Comparison of ENCODE assay signal across 17 cellular contexts in the genomic region with DNA sequence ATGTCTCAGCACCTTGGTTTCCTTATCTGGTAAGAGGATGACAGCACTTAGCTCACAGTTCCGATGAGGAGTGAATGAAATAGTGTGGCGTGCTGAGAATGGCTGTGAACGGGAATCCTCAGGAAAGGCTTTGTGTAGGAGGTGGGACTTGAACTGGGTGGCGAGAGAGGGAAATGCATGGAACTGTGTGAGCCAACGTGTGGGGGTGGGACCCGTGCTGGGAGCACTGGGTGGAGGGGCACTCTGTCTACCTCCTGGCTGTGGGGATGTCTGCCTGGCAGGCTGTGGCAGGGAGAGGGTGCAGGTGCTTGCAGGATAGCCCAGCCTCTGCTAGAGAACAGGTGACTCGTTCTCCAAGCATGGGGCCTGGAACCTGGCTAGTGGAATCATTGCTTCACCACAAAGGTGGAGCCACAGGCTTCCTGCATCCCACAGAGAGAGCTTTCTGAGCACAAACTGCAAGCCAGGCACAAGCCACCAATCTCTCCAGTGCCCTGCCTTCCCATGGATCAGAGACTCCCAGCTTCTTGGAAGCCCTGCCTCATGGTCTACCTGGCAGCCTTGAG.
"Had no signal": no experiment of that assay in that cellular context is flagged by ENCODE, and none has a peak within 500 bp of the region (broad histone marks: within the 10 kb centered on the region; RNA-seq: fewer than 3 reads in every experiment).

No MANE protein-coding gene starts in this region.

- DNase-seq: activated B cell treated with CpG ODN at 0.5 μM for 24 hours; activated CD4-positive, alpha-beta T cell treated with anti-CD3 and anti-CD28 coated beads, Interleukin-2, amount 10 ng/mL, durations not matched to agents 7 days and 5 days; activated T-cell treated with anti-CD3 and anti-CD28 coated beads for 4 hours; cerebellar nuclear complex; dermis blood vessel endothelial cell; endodermal cell; esophagus squamous epithelium; foreskin fibroblast; heart left ventricle; left lung; ovary; stimulated activated CD4-positive, alpha-beta T cell treated with anti-CD3 and anti-CD28 coated beads, Interleukin-4, amount 100 ng/mL, for 1 hour; stimulated activated CD8-positive, alpha-beta memory T cell treated with anti-CD3 and anti-CD28 coated beads, Interleukin-4, amount 100 ng/mL, for 48 hours; stimulated activated naive CD8-positive, alpha-beta T cell treated with anti-CD3 and anti-CD28 coated beads, Interleukin-15, Interleukin-2, amounts not matched to agents 100 U/mL and 50 U/mL, for 24 hours; T-helper 17 cell; upper lobe of left lung had no signal

- H3K27ac ChIP-seq: esophagus squamous epithelium, heart left ventricle, left lung, ovary, suprapubic skin, upper lobe of left lung had no signal

- H3K4me3 ChIP-seq: esophagus squamous epithelium, heart left ventricle, left lung, ovary, suprapubic skin, upper lobe of left lung had no signal

- H3K9me3 ChIP-seq: esophagus squamous epithelium, heart left ventricle, left lung, ovary, suprapubic skin, upper lobe of left lung had no signal

- H3K4me1 ChIP-seq: esophagus squamous epithelium, heart left ventricle, left lung, suprapubic skin, upper lobe of left lung had no signal

- ATAC-seq: heart left ventricle; left lung; stimulated activated naive CD8-positive, alpha-beta T cell treated with anti-CD3 and anti-CD28 coated beads, Interleukin-15, Interleukin-2, amounts not matched to agents 100 U/mL and 50 U/mL, for 24 hours; T-helper 17 cell had no signal

- H3K27me3 ChIP-seq: heart left ventricle, left lung, ovary, upper lobe of left lung had no signal

- H3K36me3 ChIP-seq: esophagus squamous epithelium, heart left ventricle, left lung, ovary, suprapubic skin, upper lobe of left lung had no signal
